ENCODE assay signal across 1 cellular context in genomic region chr22:41688365-41689211, GRCh38.
TF ChIP-seq lines count a peak whose summit lies in the region.

SNU13 (minus strand) TSS chr22:41688867; CDS start chr22:41688796, 71 bp downstream.

TF ChIP-seq in HEK293, 187 proteins besides CTCF, POLR2A, EP300 and RAD21 (continued from another document and continues in another):
- peak; percentile 91 for TF ChIP-seq ZNF518A (tag by site-specific recombination; conservative IDR thresholded peaks at IDR 0.05; ENCODE audit: low read depth)
- peak; percentile 79 for TF ChIP-seq ZXDB (tag by site-specific recombination; IDR thresholded peaks at IDR 0.05)
- no peak for TF ChIP-seq ZNF416 (tag by site-specific recombination; IDR thresholded peaks at IDR 0.05)
- TF ChIP-seq ZFP37 (tag by site-specific recombination; IDR thresholded peaks at IDR 0.05): no peak
- TF ChIP-seq ZNF629 (tag by site-specific recombination; IDR thresholded peaks at IDR 0.05): peak; percentile 98
- TF ChIP-seq YY1 (tag by site-specific recombination; IDR thresholded peaks at IDR 0.05): peak; percentile 77
- TF ChIP-seq ZNF146 (tag by site-specific recombination; IDR thresholded peaks at IDR 0.05): no peak
- TF ChIP-seq BCL11A (tag by site-specific recombination; IDR thresholded peaks at IDR 0.05; ENCODE audit: low read depth): no peak
- no peak for TF ChIP-seq ZNF350 (tag by site-specific recombination; IDR thresholded peaks at IDR 0.05)
- 0 out of 2 replicates have a peak, but pooled peaks have one; percentile 8 for TF ChIP-seq ZNF394 (tag by site-specific recombination; IDR thresholded peaks at IDR 0.05; ENCODE audit: borderline replicate concordance)
- TF ChIP-seq ZNF529 (tag by site-specific recombination; IDR thresholded peaks at IDR 0.05; ENCODE audit: insufficient replicate concordance): no peak
- 0 out of 2 replicates have a peak, but pooled peaks have one; percentile 67 for TF ChIP-seq GLI4 (tag by site-specific recombination; IDR thresholded peaks at IDR 0.05)
- TF ChIP-seq ZNF133 (tag by site-specific recombination; IDR thresholded peaks at IDR 0.05): no peak
- no peak for TF ChIP-seq ZNF791 (tag by site-specific recombination; IDR thresholded peaks at IDR 0.05)
- TF ChIP-seq ZNF280D (tag by site-specific recombination; IDR thresholded peaks at IDR 0.05): no peak
- no peak for TF ChIP-seq ZSCAN30 (tag by site-specific recombination; IDR thresholded peaks at IDR 0.05)
- TF ChIP-seq ZNF585B (tag by site-specific recombination; IDR thresholded peaks at IDR 0.05): no peak
- peak; percentile 61; the same call in 1 of the 2 replicates for TF ChIP-seq TRIM28 (IDR thresholded peaks at IDR 0.05; ENCODE audit: borderline replicate concordance, low read length)
- TF ChIP-seq SP7 (tag by site-specific recombination; IDR thresholded peaks at IDR 0.05): peak; percentile 81
- peak; percentile 78 for TF ChIP-seq SP2 (tag by site-specific recombination; IDR thresholded peaks at IDR 0.05)
- peak; percentile 6; the same call in 1 of the 2 replicates for TF ChIP-seq SP3 (tag by site-specific recombination; IDR thresholded peaks at IDR 0.05)
- TF ChIP-seq ZNF24 (tag by site-specific recombination; IDR thresholded peaks at IDR 0.05): peak; percentile 21; the same call in 1 of the 2 replicates
- TF ChIP-seq HOXC10 (CRISPR knock-in tag; IDR thresholded peaks at IDR 0.05): no peak; the same call in 1 of the 2 replicates
- TF ChIP-seq PRDM2 (tag by site-specific recombination; IDR thresholded peaks at IDR 0.05; ENCODE audit: borderline replicate concordance): no peak
- peak; percentile 81 for TF ChIP-seq ZBTB48 (tag by site-specific recombination; IDR thresholded peaks at IDR 0.05)
- TF ChIP-seq ZBTB10 (tag by site-specific recombination; IDR thresholded peaks at IDR 0.05): peak; percentile 85; the same call in 1 of the 2 replicates
- TF ChIP-seq KLF10 (tag by site-specific recombination; IDR thresholded peaks at IDR 0.05): no peak; the same call in 1 of the 2 replicates
- TF ChIP-seq ZNF248 (tag by site-specific recombination; IDR thresholded peaks at IDR 0.05): no peak
- TF ChIP-seq ZNF449 (tag by site-specific recombination; IDR thresholded peaks at IDR 0.05): no peak
- no peak for TF ChIP-seq ZNF398 (tag by site-specific recombination; IDR thresholded peaks at IDR 0.05)
- TF ChIP-seq ZNF660 (tag by site-specific recombination; IDR thresholded peaks at IDR 0.05): peak; percentile 76; the same call in 1 of the 2 replicates
- no peak for TF ChIP-seq ZNF670 (tag by site-specific recombination; IDR thresholded peaks at IDR 0.05; ENCODE audit: low read depth)
- no peak for TF ChIP-seq ZNF19 (tag by site-specific recombination; IDR thresholded peaks at IDR 0.05; ENCODE audit: low read depth)
- no peak for TF ChIP-seq ZSCAN5A (tag by site-specific recombination; IDR thresholded peaks at IDR 0.05)
- TF ChIP-seq ZBTB1 (tag by site-specific recombination; IDR thresholded peaks at IDR 0.05): no peak
